1 cellular context compared by ENCODE assay signal in the genomic region with DNA sequence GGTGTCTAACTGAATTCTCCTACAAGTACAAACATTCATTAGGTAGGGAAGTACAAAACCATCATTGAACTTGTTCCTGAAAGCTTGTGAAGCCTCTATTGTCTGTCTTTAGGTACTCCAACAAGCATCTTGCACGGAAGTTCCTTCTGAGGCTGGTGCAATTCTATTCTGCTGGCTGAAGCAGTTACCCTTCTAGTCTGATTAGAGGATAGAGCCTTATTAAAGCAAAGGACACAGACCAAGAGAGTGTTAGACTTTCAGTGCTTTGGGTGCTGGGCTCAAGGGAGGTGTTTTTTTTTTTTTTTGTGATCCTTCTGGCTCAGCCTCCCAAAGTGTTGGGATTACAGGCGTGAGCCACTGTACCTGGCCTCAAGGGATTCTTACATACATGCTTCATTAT.
TF ChIP-seq lines count a peak whose summit lies in the region.

No MANE protein-coding gene starts in this region.

TF ChIP-seq in WTC11, 78 proteins besides CTCF, POLR2A, EP300 and RAD21 (continued from another document):
- TF ChIP-seq FOXP1 (CRISPR knock-in tag; IDR thresholded peaks at IDR 0.05; ENCODE audit: borderline replicate concordance) (no peak), HMGA2 (CRISPR knock-in tag; IDR thresholded peaks at IDR 0.05) (no peak)
- TF ChIP-seq, protein P1, sequence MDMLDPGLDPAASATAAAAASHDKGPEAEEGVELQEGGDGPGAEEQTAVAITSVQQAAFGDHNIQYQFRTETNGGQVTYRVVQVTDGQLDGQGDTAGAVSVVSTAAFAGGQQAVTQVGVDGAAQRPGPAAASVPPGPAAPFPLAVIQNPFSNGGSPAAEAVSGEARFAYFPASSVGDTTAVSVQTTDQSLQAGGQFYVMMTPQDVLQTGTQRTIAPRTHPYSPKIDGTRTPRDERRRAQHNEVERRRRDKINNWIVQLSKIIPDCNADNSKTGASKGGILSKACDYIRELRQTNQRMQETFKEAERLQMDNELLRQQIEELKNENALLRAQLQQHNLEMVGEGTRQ (CRISPR knock-in tag; IDR thresholded peaks at IDR 0.05): no peak
- TF ChIP-seq, protein P2, sequence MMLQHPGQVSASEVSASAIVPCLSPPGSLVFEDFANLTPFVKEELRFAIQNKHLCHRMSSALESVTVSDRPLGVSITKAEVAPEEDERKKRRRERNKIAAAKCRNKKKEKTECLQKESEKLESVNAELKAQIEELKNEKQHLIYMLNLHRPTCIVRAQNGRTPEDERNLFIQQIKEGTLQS (CRISPR knock-in tag; conservative IDR thresholded peaks at IDR 0.05): no peak
- TF ChIP-seq, protein P3, sequence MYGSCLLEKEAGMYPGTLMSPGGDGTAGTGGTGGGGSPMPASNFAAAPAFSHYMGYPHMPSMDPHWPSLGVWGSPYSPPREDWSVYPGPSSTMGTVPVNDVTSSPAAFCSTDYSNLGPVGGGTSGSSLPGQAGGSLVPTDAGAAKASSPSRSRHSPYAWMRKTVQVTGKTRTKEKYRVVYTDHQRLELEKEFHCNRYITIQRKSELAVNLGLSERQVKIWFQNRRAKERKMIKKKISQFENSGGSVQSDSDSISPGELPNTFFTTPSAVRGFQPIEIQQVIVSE (CRISPR knock-in tag; IDR thresholded peaks at IDR 0.05; ENCODE audit: borderline replicate concordance): no peak
- TF ChIP-seq, protein P4, sequence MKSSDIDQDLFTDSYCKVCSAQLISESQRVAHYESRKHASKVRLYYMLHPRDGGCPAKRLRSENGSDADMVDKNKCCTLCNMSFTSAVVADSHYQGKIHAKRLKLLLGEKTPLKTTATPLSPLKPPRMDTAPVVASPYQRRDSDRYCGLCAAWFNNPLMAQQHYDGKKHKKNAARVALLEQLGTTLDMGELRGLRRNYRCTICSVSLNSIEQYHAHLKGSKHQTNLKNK (CRISPR knock-in tag; IDR thresholded peaks at IDR 0.05): no peak
